Comparison of ENCODE assay signal across 13 cellular contexts in genomic region chr1:109167114-109167513, GRCh38. TPM values are rescaled to one million over a fixed set of nuclear protein-coding genes. Genes with fewer than 3 reads are reported as not detected.
DNase-seq lines count a peak whose midpoint lies in the region; ATAC-seq and TF ChIP-seq lines count a peak whose summit lies in the region.
"Had no signal": no experiment of that assay in that cellular context is flagged by ENCODE, and none has a peak within 500 bp of the region (broad histone marks: within the 10 kb centered on the region; RNA-seq: fewer than 3 reads in every experiment).

No MANE protein-coding gene starts in this region.

- peak overlapping the region; percentile 84 for H2AFZ ChIP-seq in osteoblast (ENCODE audit: low read length)
- H2AFZ ChIP-seq: GM23248 had no signal

- H4K20me1 ChIP-seq in osteoblast (ENCODE audit: insufficient read depth, low read length): no peaks in the 10 kb centered on the region

- no peak overlapping the region for H3K27ac ChIP-seq in osteoblast (ENCODE audit: low read depth, low read length)
- H3K27ac ChIP-seq: GM23248, prostate gland, tibial artery had no signal

- ATAC-seq in GM19328 (IDR thresholded peaks at IDR 0.05; ENCODE audit: unreplicated experiment): peak; percentile 49
- ATAC-seq in HG02852 (IDR thresholded peaks at IDR 0.05; ENCODE audit: unreplicated experiment): peak; percentile 58
- no peak for ATAC-seq in GM21367 (IDR thresholded peaks at IDR 0.05; ENCODE audit: unreplicated experiment)

- no peaks in the 10 kb centered on the region for H3K27me3 ChIP-seq in osteoblast (ENCODE audit: insufficient read depth, low read length)
- H3K27me3 ChIP-seq: breast epithelium, tibial artery had no signal

- H3K4me3 ChIP-seq in osteoblast (ENCODE audit: insufficient read depth, low read length): no peak overlapping the region
- H3K4me3 ChIP-seq: breast epithelium, GM23248, prostate gland, tibial artery had no signal

- no peak for TF ChIP-seq CTCF in osteoblast (IDR thresholded peaks at IDR 0.05; ENCODE audit: extremely low read depth, low read depth, low read length)

- H3K4me1 ChIP-seq in osteoblast (ENCODE audit: insufficient read depth, low read length): peaks cover 16% of the 10 kb centered on the region

- no peaks in the 10 kb centered on the region for H3K9me3 ChIP-seq in osteoblast (ENCODE audit: low read depth, low read length)
- H3K9me3 ChIP-seq: breast epithelium, prostate gland, tibial artery had no signal

- peak; percentile 33 for DNase-seq in NCI-H2227 (lab: John Stamatoyannopoulos, UW; ENCODE audit: unreplicated experiment)
- DNase-seq in osteoblast (ENCODE audit: insufficient read length, low spot score, missing footprints): peak; percentile 62
- DNase-seq in NCI-H2196 (lab: John Stamatoyannopoulos, UW; ENCODE audit: unreplicated experiment): no peak
- no peak for DNase-seq in stimulated activated CD4-positive, alpha-beta T cell treated with anti-CD3 and anti-CD28 coated beads, Interleukin-2, amount 100 ng/mL, for 48 hours
- DNase-seq in activated naive CD4-positive, alpha-beta T cell treated with anti-CD3 and anti-CD28 coated beads, Interleukin-2, amount 50 U/mL, for 16 hours: no peak
- DNase-seq: GM23248, NCI-H524 treated with DMSO at 0.1 percent for 48 hours, tibial artery had no signal

- H3K36me3 ChIP-seq in osteoblast (ENCODE audit: insufficient read depth, low read length): no peaks in the 10 kb centered on the region
- H3K36me3 ChIP-seq: breast epithelium, prostate gland, tibial artery had no signal

- H3K79me2 ChIP-seq in osteoblast (ENCODE audit: insufficient read depth, low read length): no peaks in the 10 kb centered on the region

- peak overlapping the region; percentile 52 for H3K4me2 ChIP-seq in osteoblast (ENCODE audit: insufficient read depth, low read length)

RNA-seq across cellular contexts. Expression of gene SARS1, which starts 46.6 kb away (rescaled TPM):
- 361 and 392 TPM in 2 replicates for total RNA-seq in osteoblast

RNA-seq across cellular contexts. Expression of gene ELAPOR1, which starts 53.2 kb away (rescaled TPM):
- total RNA-seq in osteoblast: 0.36 and 0.59 TPM in 2 replicates

Comparison
In these comparisons a context has a peak if more than half of its experiments do, and no peak if none do; other contexts are left out.
1. DNase-seq: peak in NCI-H2227 (single experiment) and osteoblast (single experiment); none in NCI-H2196 (single experiment), stimulated activated CD4-positive, alpha-beta T cell treated with anti-CD3 and anti-CD28 coated beads, Interleukin-2, amount 100 ng/mL, for 48 hours (0 of 2) and activated naive CD4-positive, alpha-beta T cell treated with anti-CD3 and anti-CD28 coated beads, Interleukin-2, amount 50 U/mL, for 16 hours (single experiment).